In the genomic region with DNA sequence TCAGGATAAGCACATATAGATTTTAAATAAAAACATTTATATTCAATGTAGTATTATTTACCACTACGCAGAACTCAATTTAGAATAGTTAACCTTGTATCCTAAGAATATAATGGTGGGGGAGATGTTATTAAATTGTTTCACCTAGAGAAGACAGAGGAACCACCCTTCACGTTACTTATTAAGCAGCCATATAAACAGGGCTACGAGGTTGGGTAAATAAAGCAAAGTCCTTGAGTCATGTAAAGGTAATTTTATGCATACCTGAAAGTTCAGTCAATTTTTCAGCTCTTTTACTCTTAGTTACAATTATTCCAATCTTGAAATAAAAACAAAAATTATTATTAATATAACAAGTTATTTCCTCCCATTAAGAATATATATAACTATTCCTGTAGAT, we compare ENCODE assay signal across 6 cellular contexts. TPM values are rescaled to one million over a fixed set of nuclear protein-coding genes. Genes with fewer than 3 reads are reported as not detected.
DNase-seq lines count a peak whose midpoint lies in the region; ATAC-seq, FAIRE-seq and TF ChIP-seq lines count a peak whose summit lies in the region.
"Not testable (repeated sequence)": the region's sequence is repeated elsewhere in the genome, so short reads cannot be mapped to it uniquely, and the experiment has no call there.

No MANE protein-coding gene starts in this region.

- not testable (repeated sequence) for H3K9me1 ChIP-seq in K562 (ENCODE audit: control insufficient read depth, insufficient read depth, low read length)

- TF ChIP-seq POLR2A in K562 (conservative IDR thresholded peaks at IDR 0.05); HepG2 (IDR thresholded peaks at IDR 0.05; ENCODE audit: insufficient read depth in 1 of 2, low read depth in 2 of 2, low read length in 2 of 2): not testable (repeated sequence)

- dilution Hi-C loops in mammary epithelial cell (cut with HindIII; ENCODE audit: low sequenced_read_pairs): not testable (repeated sequence)

- not testable (repeated sequence) for H3K4me3 ChIP-seq in K562; mammary epithelial cell (replicated peaks in 1 of 3; ENCODE audit: insufficient read depth in 1 of 3, low read depth in 2 of 3, low read length in 3 of 3); left lung; HepG2 (replicated peaks in 1 of 3; ENCODE audit: insufficient read depth in 1 of 3, low read depth in 2 of 3, low read length in 3 of 3)

- BruUV-seq in K562 (replicated peaks; lab: Mats Ljungman, UMichigan): TSS peak; percentile 29
- BruUV-seq in mammary epithelial cell (replicated peaks; lab: Mats Ljungman, UMichigan): TSS peak; percentile 32
- BruUV-seq in HepG2 (replicated peaks; lab: Mats Ljungman, UMichigan): not testable (repeated sequence)

- no CpG with 5 or more reads among the region's 3 CpGs for WGBS in K562 (ENCODE audit: insufficient coverage, low coverage, missing lambda C conversion rate)
- WGBS in mammary epithelial cell (ENCODE audit: low coverage, missing lambda C conversion rate): no CpG with 5 or more reads among the region's 3 CpGs
- no CpG with 5 or more reads among the region's 3 CpGs for WGBS in HepG2 (ENCODE audit: low lambda C conversion rate)

- H3K36me3 ChIP-seq in K562 (ENCODE audit: control insufficient read depth, insufficient read depth, low read length); mammary epithelial cell (ENCODE audit: insufficient read depth, low read length); left lung; HepG2 (replicated peaks in 1 of 2; ENCODE audit: control insufficient read depth in 1 of 2, insufficient read depth in 2 of 2, low read length in 2 of 2): not testable (repeated sequence)

- H3K27me3 ChIP-seq in K562 (ENCODE audit: control insufficient read depth in 2 of 2, insufficient read depth in 2 of 2, low read length in 2 of 2); mammary epithelial cell (ENCODE audit: insufficient read depth, low read length); left lung; HepG2 (ENCODE audit: control insufficient read depth in 1 of 2, insufficient read depth in 2 of 2, low read length in 2 of 2): not testable (repeated sequence)

- not testable (repeated sequence) for H3K79me2 ChIP-seq in K562 (ENCODE audit: control insufficient read depth, insufficient read depth, low read length); mammary epithelial cell (ENCODE audit: insufficient read depth, low read length); HepG2 (ENCODE audit: insufficient read depth, low read length)

- not testable (repeated sequence) for H2AFZ ChIP-seq in K562 (ENCODE audit: low read depth, low read length); mammary epithelial cell (ENCODE audit: low read depth, low read length); HepG2 (ENCODE audit: low read length)

- not testable (repeated sequence) for H4K20me1 ChIP-seq in K562 (replicated peaks; ENCODE audit: control insufficient read depth, insufficient read depth, low read length); mammary epithelial cell (ENCODE audit: insufficient read depth, low read length); HepG2 (ENCODE audit: insufficient read depth, low read length)

- H3K4me2 ChIP-seq in K562 (ENCODE audit: insufficient read depth, low read length); mammary epithelial cell (ENCODE audit: insufficient read depth, low read depth, low read length); HepG2 (ENCODE audit: low read depth, low read length): not testable (repeated sequence)

- in situ Hi-C loops in K562 (cut with MboI); mammary epithelial cell (cut with MboI; ENCODE audit: low sequenced_read_pairs in 2 of 2); HepG2 (cut with HindIII; ENCODE audit: extremely low pct_ligation_motif_present, low pct_unique_long_range_greater_than_20kb): not testable (repeated sequence)

- not testable (repeated sequence) for DNase-seq in K562 (ENCODE audit: extremely low read depth in 1 of 4, low spot score in 3 of 4); mammary epithelial cell; left colon; left lung; HepG2 (ENCODE audit: low spot score)

- CTCF ChIA-PET in K562 (lab: Yijun Ruan, JAX; ENCODE audit: low intra/inter-chr PET ratio); mammary epithelial cell (lab: Charles Lee; ENCODE audit: low non-redundant PET); HepG2 (lab: Yijun Ruan, JAX; ENCODE audit: low intra/inter-chr PET ratio, low total read pairs): not testable (repeated sequence)

- not testable (repeated sequence) for ATAC-seq in K562
- ATAC-seq in left colon (peak; percentile 57), left lung (peak; percentile 47), HepG2 (peak; percentile 89)

- not testable (repeated sequence) for TF ChIP-seq CTCF in K562 (IDR thresholded peaks at IDR 0.05 in 2 of 3, conservative IDR thresholded peaks at IDR 0.05 in 1 of 3; ENCODE audit: insufficient read depth in 2 of 3, low read depth in 1 of 3, low read length in 3 of 3); mammary epithelial cell (conservative IDR thresholded peaks at IDR 0.05 in 1 of 2, IDR thresholded peaks at IDR 0.05 in 1 of 2; ENCODE audit: extremely low read depth in 1 of 2, insufficient read depth in 1 of 2, low read depth in 1 of 2, low read length in 2 of 2); left lung (IDR thresholded peaks at IDR 0.05); HepG2 (CRISPR knock-in tag; IDR thresholded peaks at IDR 0.05)

- H3K9me3 ChIP-seq in K562 (replicated peaks; ENCODE audit: control insufficient read depth, insufficient read depth, low read depth, low read length); mammary epithelial cell (replicated peaks; ENCODE audit: insufficient read depth, low read length); left lung; HepG2 (ENCODE audit: low read length): not testable (repeated sequence)

- intact Hi-C loops in K562 (cut with micrococcal nuclease); mammary epithelial cell (cut with micrococcal nuclease); left colon (cut with DNase I, micrococcal nuclease); left lung (cut with DNase I); HepG2 (cut with micrococcal nuclease; ENCODE audit: unreplicated experiment): not testable (repeated sequence)

- not testable (repeated sequence) for FAIRE-seq in K562 (lab: Jason Lieb, UNC); HepG2 (lab: Jason Lieb, UNC)
- peak; percentile 18 for FAIRE-seq in colon (lab: Jason Lieb, UNC)

- not testable (repeated sequence) for TF ChIP-seq EP300 in K562 (IDR thresholded peaks at IDR 0.05; ENCODE audit: low read length); HepG2 (IDR thresholded peaks at IDR 0.05; ENCODE audit: low read depth in 2 of 2, low read length in 2 of 2); HepG2 (CRISPR knock-in tag; IDR thresholded peaks at IDR 0.05; ENCODE audit: borderline replicate concordance)

- POLR2A ChIA-PET in K562 (lab: Yijun Ruan, JAX); HepG2 (lab: Yijun Ruan, JAX): not testable (repeated sequence)

- H3K27ac ChIP-seq in K562 (ENCODE audit: extremely low read depth, low read depth, low read length); mammary epithelial cell (ENCODE audit: insufficient read depth, low read depth, low read length); left lung; HepG2 (ENCODE audit: extremely low read length, insufficient read depth, low read length): not testable (repeated sequence)

- not testable (repeated sequence) for TF ChIP-seq RAD21 in K562 (CRISPR knock-in tag; conservative IDR thresholded peaks at IDR 0.05 in 1 of 2, IDR thresholded peaks at IDR 0.05 in 1 of 2); HepG2 (CRISPR knock-in tag; IDR thresholded peaks at IDR 0.05)

- H3K4me1 ChIP-seq in K562 (replicated peaks in 1 of 2; ENCODE audit: control insufficient read depth in 2 of 2, insufficient read depth in 2 of 2, low read length in 2 of 2); mammary epithelial cell (ENCODE audit: insufficient read depth, low read length); left lung; HepG2 (ENCODE audit: insufficient read depth, low read length): not testable (repeated sequence)

- not testable (repeated sequence) for H3K9ac ChIP-seq in K562 (ENCODE audit: insufficient read depth in 1 of 2, low read depth in 2 of 2, low read length in 2 of 2); mammary epithelial cell (ENCODE audit: insufficient read depth, low read length); HepG2 (ENCODE audit: insufficient read depth, low read depth, low read length)

RNA-seq across cellular contexts. Expression of a gene that starts 8.1 kb away (rescaled TPM):
- 54.9 and 166 TPM in 2 replicates for total RNA-seq in K562 (2011; cell fraction: chromatin; rRNA removed; ENCODE audit: low replicate concordance)
- 31.2 and 45.1 TPM in 2 replicates for total RNA-seq in K562 (2011; cell fraction: nucleolus; rRNA removed)
- 83.7 and 145 TPM in 2 replicates for total RNA-seq in K562 (2011; cell fraction: nucleoplasm; rRNA removed)
- total RNA-seq in K562 (2014; rRNA removed) (42.7 and 71.3 TPM in 2 replicates), K562 (2014; rRNA removed; fragmentation: Illumina TruSeq; extraction: Trizol) (91.9 and 94.7 TPM in 2 replicates), K562 (2015; rRNA removed; fragmentation: Illumina TruSeq; extraction: Trizol) (89.7 and 104 TPM in 2 replicates), K562 (2021) (51.8 and 54.0 TPM in 2 replicates), mammary epithelial cell (10 to 100 TPM; 12.0 to 44.3 TPM), left colon (10 to 100 TPM in 1 of 2 donors, 1 to 10 TPM in 1; 7.4 to 31.2 TPM), left lung (10 to 100 TPM; 20.4 to 24.1 TPM), HepG2 (2016; rRNA removed; fragmentation: Illumina TruSeq; extraction: Trizol) (38.1 and 39.1 TPM in 2 replicates)
- polyA plus RNA-seq in K562 (2011; rRNA removed) (35.4 and 46.9 TPM in 2 replicates), K562 (2014; fragmentation: Illumina TruSeq; extraction: Trizol) (66.3 and 70.6 TPM in 2 replicates), K562 (2014; fragmentation: Nextera tagmentation; extraction: Ambion mirVana) (100 to 1,000 TPM; 133 to 171 TPM), K562 (2014; rRNA removed) (88.3 and 99.4 TPM in 2 replicates), mammary epithelial cell (8.4 TPM), HepG2 (2011; rRNA removed) (11.0 and 14.5 TPM in 2 replicates)
- polyA plus RNA-seq in K562 (2011; cell fraction: cytosol; rRNA removed): 8.0 and 11.5 TPM in 2 replicates
- 19.1 and 19.5 TPM in 2 replicates for polyA plus RNA-seq in K562 (2011; cell fraction: nucleus; rRNA removed)
- polyA plus RNA-seq in K562 (2012): 25.3 and 58.6 TPM in 2 replicates
- polyA minus RNA-seq in K562 (2011; rRNA and poly(A)+ RNA removed): 43.9 and 49.5 TPM in 2 replicates
- 6.9 and 12.9 TPM in 2 replicates for polyA minus RNA-seq in K562 (2011; cell fraction: cytosol; rRNA and poly(A)+ RNA removed)
- 41.6 and 69.3 TPM in 2 replicates for polyA minus RNA-seq in K562 (2011; cell fraction: nucleus; rRNA and poly(A)+ RNA removed)
- 20.9 TPM for polyA minus RNA-seq in mammary epithelial cell
- 25.3 and 27.0 TPM in 2 replicates for total RNA-seq in HepG2 (2016; cell fraction: cytosol; rRNA removed; fragmentation: Illumina TruSeq; extraction: Trizol; ENCODE audit: low read depth)
- 38.7 and 42.1 TPM in 2 replicates for total RNA-seq in HepG2 (2016; cell fraction: insoluble cytoplasmic fraction; rRNA removed; fragmentation: Illumina TruSeq; extraction: Trizol)
- total RNA-seq in HepG2 (2016; cell fraction: membrane; rRNA removed; fragmentation: Illumina TruSeq; extraction: Trizol): 28.4 and 29.0 TPM in 2 replicates
- total RNA-seq in HepG2 (2016; cell fraction: nucleus; rRNA removed; fragmentation: Illumina TruSeq; extraction: Trizol): 38.6 and 41.5 TPM in 2 replicates
- 4.5 and 6.3 TPM in 2 replicates for polyA plus RNA-seq in HepG2 (2011; cell fraction: cytosol; rRNA removed)
- polyA plus RNA-seq in HepG2 (2011; cell fraction: nucleus; rRNA removed): 10.6 and 13.9 TPM in 2 replicates
- 13.1 and 22.5 TPM in 2 replicates for polyA plus RNA-seq in HepG2 (2012)
- polyA plus RNA-seq in HepG2 (2016; cell fraction: cytosol; fragmentation: Illumina TruSeq; extraction: Trizol; ENCODE audit: low read depth): 13.8 and 18.8 TPM in 2 replicates
- 39.5 and 45.9 TPM in 2 replicates for polyA plus RNA-seq in HepG2 (2016; cell fraction: insoluble cytoplasmic fraction; fragmentation: Illumina TruSeq; extraction: Trizol; ENCODE audit: low read depth)
- polyA plus RNA-seq in HepG2 (2016; cell fraction: membrane; fragmentation: Illumina TruSeq; extraction: Trizol; ENCODE audit: low read depth): 19.9 and 23.2 TPM in 2 replicates
- polyA plus RNA-seq in HepG2 (2016; cell fraction: nucleus; fragmentation: Illumina TruSeq; extraction: Trizol; ENCODE audit: insufficient read depth, low read depth): 44.2 and 49.4 TPM in 2 replicates
- 3.0 and 10.3 TPM in 2 replicates for polyA minus RNA-seq in HepG2 (2011; rRNA and poly(A)+ RNA removed; ENCODE audit: low replicate concordance)
- 4.4 and 6.1 TPM in 2 replicates for polyA minus RNA-seq in HepG2 (2011; cell fraction: cytosol; rRNA and poly(A)+ RNA removed)
- 51.1 and 58.3 TPM in 2 replicates for polyA minus RNA-seq in HepG2 (2011; cell fraction: nucleus; rRNA and poly(A)+ RNA removed)

RNA-seq across cellular contexts. Expression of a gene that starts 34.3 kb away (rescaled TPM):
- 18.7 and 27.7 TPM in 2 replicates for total RNA-seq in K562 (2011; cell fraction: chromatin; rRNA removed; ENCODE audit: low replicate concordance)
- 9.2 and 9.8 TPM in 2 replicates for total RNA-seq in K562 (2011; cell fraction: nucleolus; rRNA removed)
- total RNA-seq in K562 (2011; cell fraction: nucleoplasm; rRNA removed): 27.1 and 39.6 TPM in 2 replicates
- total RNA-seq in K562 (2014; rRNA removed) (1.5 and 2.8 TPM in 2 replicates), K562 (2014; rRNA removed; fragmentation: Illumina TruSeq; extraction: Trizol) (6.3 and 6.4 TPM in 2 replicates), K562 (2015; rRNA removed; fragmentation: Illumina TruSeq; extraction: Trizol) (4.8 and 6.2 TPM in 2 replicates), K562 (2021) (2.9 and 3.6 TPM in 2 replicates), mammary epithelial cell (10 to 100 TPM in 1 of 2 donors, 1 to 10 TPM in 1; 5.7 to 10.0 TPM), left colon (10 to 100 TPM in 1 of 2 donors, 1 to 10 TPM in 1; 8.9 to 12.7 TPM), left lung (10 to 100 TPM; 18.7 to 88.4 TPM), HepG2 (2016; rRNA removed; fragmentation: Illumina TruSeq; extraction: Trizol) (2.1 and 4.7 TPM in 2 replicates)
- polyA plus RNA-seq in K562 (2011; rRNA removed) (4.1 and 4.3 TPM in 2 replicates), K562 (2014; fragmentation: Illumina TruSeq; extraction: Trizol) (2.6 and 4.0 TPM in 2 replicates), K562 (2014; fragmentation: Nextera tagmentation; extraction: Ambion mirVana) (1 to 10 TPM; 2.1 to 2.4 TPM), K562 (2014; rRNA removed) (3.3 and 3.6 TPM in 2 replicates), mammary epithelial cell (0.74 TPM), HepG2 (2011; rRNA removed) (6.2 and 6.3 TPM in 2 replicates)
- 0.73 and 1.5 TPM in 2 replicates for polyA plus RNA-seq in K562 (2011; cell fraction: cytosol; rRNA removed)
- polyA plus RNA-seq in K562 (2011; cell fraction: nucleus; rRNA removed): 5.1 and 5.5 TPM in 2 replicates
- 3.6 and 6.6 TPM in 2 replicates for polyA plus RNA-seq in K562 (2012)
- 4.1 and 9.9 TPM in 2 replicates for polyA minus RNA-seq in K562 (2011; rRNA and poly(A)+ RNA removed)
- 0.64 and 0.95 TPM in 2 replicates for polyA minus RNA-seq in K562 (2011; cell fraction: cytosol; rRNA and poly(A)+ RNA removed)
- polyA minus RNA-seq in K562 (2011; cell fraction: nucleus; rRNA and poly(A)+ RNA removed): 4.4 and 6.3 TPM in 2 replicates
- polyA minus RNA-seq in mammary epithelial cell: 0.47 TPM
- 5.1 and 5.8 TPM in 2 replicates for total RNA-seq in HepG2 (2016; cell fraction: cytosol; rRNA removed; fragmentation: Illumina TruSeq; extraction: Trizol; ENCODE audit: low read depth)
- 1.7 and 5.0 TPM in 2 replicates for total RNA-seq in HepG2 (2016; cell fraction: insoluble cytoplasmic fraction; rRNA removed; fragmentation: Illumina TruSeq; extraction: Trizol)
- total RNA-seq in HepG2 (2016; cell fraction: membrane; rRNA removed; fragmentation: Illumina TruSeq; extraction: Trizol): 3.5 and 4.4 TPM in 2 replicates
- 10.7 and 11.9 TPM in 2 replicates for total RNA-seq in HepG2 (2016; cell fraction: nucleus; rRNA removed; fragmentation: Illumina TruSeq; extraction: Trizol)
- 1.6 and 2.1 TPM in 2 replicates for polyA plus RNA-seq in HepG2 (2011; cell fraction: cytosol; rRNA removed)
- 6.9 TPM in 2 replicates for polyA plus RNA-seq in HepG2 (2011; cell fraction: nucleus; rRNA removed)
- polyA plus RNA-seq in HepG2 (2012): 3.1 and 4.5 TPM in 2 replicates
- polyA plus RNA-seq in HepG2 (2016; cell fraction: cytosol; fragmentation: Illumina TruSeq; extraction: Trizol; ENCODE audit: low read depth): 0.87 and 1.0 TPM in 2 replicates
- 3.0 and 3.1 TPM in 2 replicates for polyA plus RNA-seq in HepG2 (2016; cell fraction: insoluble cytoplasmic fraction; fragmentation: Illumina TruSeq; extraction: Trizol; ENCODE audit: low read depth)
- 1.4 and 1.7 TPM in 2 replicates for polyA plus RNA-seq in HepG2 (2016; cell fraction: membrane; fragmentation: Illumina TruSeq; extraction: Trizol; ENCODE audit: low read depth)
- polyA plus RNA-seq in HepG2 (2016; cell fraction: nucleus; fragmentation: Illumina TruSeq; extraction: Trizol; ENCODE audit: insufficient read depth, low read depth): 21.4 and 24.5 TPM in 2 replicates
- 5.0 and 6.0 TPM in 2 replicates for polyA minus RNA-seq in HepG2 (2011; rRNA and poly(A)+ RNA removed; ENCODE audit: low replicate concordance)
- polyA minus RNA-seq in HepG2 (2011; cell fraction: cytosol; rRNA and poly(A)+ RNA removed): 1.2 and 1.3 TPM in 2 replicates
- polyA minus RNA-seq in HepG2 (2011; cell fraction: nucleus; rRNA and poly(A)+ RNA removed): 30.3 and 46.5 TPM in 2 replicates
